Comparison of ENCODE assay signal across 1 cellular context in genomic region chr12:123713398-123714301, GRCh38.
TF ChIP-seq lines count a peak whose summit lies in the region.

No MANE protein-coding gene starts in this region.

TF ChIP-seq in IMR-90, 13 proteins besides CTCF, POLR2A, EP300 and RAD21 (continued from another document):
- no peak for TF ChIP-seq BHLHE40 (IDR thresholded peaks at IDR 0.05; ENCODE audit: low read depth, low read length)
